In the genomic region with DNA sequence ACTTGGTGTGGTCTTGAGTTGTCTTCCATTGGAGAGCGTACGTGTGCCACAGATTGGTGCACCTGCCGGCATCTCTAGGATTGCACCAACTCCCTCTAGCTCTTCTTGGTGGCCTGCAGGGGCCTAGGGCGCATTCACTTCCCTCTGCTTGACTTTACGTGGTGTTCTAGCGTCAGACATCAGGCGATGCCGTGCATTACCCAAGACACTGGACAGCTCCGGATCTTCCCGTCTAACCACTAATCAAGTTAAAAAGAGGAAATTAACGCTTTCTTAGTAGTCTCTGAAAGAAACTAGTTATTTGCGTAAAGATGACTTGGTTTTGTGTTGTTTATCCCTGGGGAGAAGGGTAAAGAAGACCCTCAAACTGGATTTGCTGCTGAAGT, we compare ENCODE assay signal across 8 cellular contexts. TPM values are rescaled to one million over a fixed set of nuclear protein-coding genes. Genes with fewer than 3 reads are reported as not detected.
DNase-seq lines count a peak whose midpoint lies in the region; ATAC-seq and TF ChIP-seq lines count a peak whose summit lies in the region.

No MANE protein-coding gene starts in this region.

- no peak for DNase-seq in BE2C
- peak; percentile 58 for DNase-seq in epithelial cell of esophagus (ENCODE audit: low read depth)
- DNase-seq in T1000 (lab: John Stamatoyannopoulos, UW): no peak

- peak overlapping the region; percentile 69 for H3K27ac Mint-ChIP-seq in T-helper 1 cell treated with Interleukin-12 subunit alpha and Interleukin-12 subunit beta and Interleukin-4 antibody, amounts not matched to agents 30 μg/mL and 1 μg/mL, for 36 hours

- ATAC-seq in GM18868 (IDR thresholded peaks at IDR 0.05; ENCODE audit: unreplicated experiment) (peak; percentile 38), HG03432 (IDR thresholded peaks at IDR 0.05; ENCODE audit: unreplicated experiment) (peak; percentile 25), HG02763 (IDR thresholded peaks at IDR 0.05; ENCODE audit: unreplicated experiment) (no peak)

- H3K9me3 ChIP-seq in BE2C: no peaks in the 10 kb centered on the region
- H3K9me3 ChIP-seq in mononuclear cell (ENCODE audit: low read depth, low read length): no peaks in the 10 kb centered on the region

- H3K27me3 ChIP-seq in BE2C (no peaks in the 10 kb centered on the region), mononuclear cell (ENCODE audit: insufficient read depth, low read length) (no peaks in the 10 kb centered on the region)

- no peaks in the 10 kb centered on the region for H3K9me3 Mint-ChIP-seq in T-helper 1 cell treated with Interleukin-12 subunit alpha and Interleukin-12 subunit beta and Interleukin-4 antibody, amounts not matched to agents 30 μg/mL and 1 μg/mL, for 36 hours

- no peaks in the 10 kb centered on the region for H3K36me3 ChIP-seq in BE2C

- H3K4me1 Mint-ChIP-seq in T-helper 1 cell treated with Interleukin-12 subunit alpha and Interleukin-12 subunit beta and Interleukin-4 antibody, amounts not matched to agents 30 μg/mL and 1 μg/mL, for 36 hours (ENCODE audit: low read depth): peaks cover 39% of the 10 kb centered on the region

- H3K36me3 Mint-ChIP-seq in T-helper 1 cell treated with Interleukin-12 subunit alpha and Interleukin-12 subunit beta and Interleukin-4 antibody, amounts not matched to agents 30 μg/mL and 1 μg/mL, for 36 hours (ENCODE audit: low read depth): peaks cover 39% of the 10 kb centered on the region

- H3K4me3 ChIP-seq in BE2C (ENCODE audit: low read depth, low read length) (peak overlapping the region; percentile 75), epithelial cell of esophagus (ENCODE audit: low read length) (peak overlapping the region; percentile 72), mononuclear cell (ENCODE audit: low read length) (peak overlapping the region; percentile 89)

- no peaks in the 10 kb centered on the region for H3K27me3 Mint-ChIP-seq in T-helper 1 cell treated with Interleukin-12 subunit alpha and Interleukin-12 subunit beta and Interleukin-4 antibody, amounts not matched to agents 30 μg/mL and 1 μg/mL, for 36 hours (ENCODE audit: low read depth)

- no peak for TF ChIP-seq CTCF in BE2C (IDR thresholded peaks at IDR 0.05; ENCODE audit: low read depth, low read length)
- no peak for TF ChIP-seq CTCF in epithelial cell of esophagus (IDR thresholded peaks at IDR 0.05; ENCODE audit: insufficient read depth, low read depth, low read length, missing control alignments)

- H3K4me1 ChIP-seq in BE2C (no peaks in the 10 kb centered on the region; the same call in 1 of the 2 replicates), mononuclear cell (ENCODE audit: insufficient read depth, low read length) (peaks cover 88% of the 10 kb centered on the region)

- peak overlapping the region; percentile 87 for H3K4me3 Mint-ChIP-seq in T-helper 1 cell treated with Interleukin-12 subunit alpha and Interleukin-12 subunit beta and Interleukin-4 antibody, amounts not matched to agents 30 μg/mL and 1 μg/mL, for 36 hours

RNA-seq across cellular contexts. Expression of a gene that starts 0.5 kb away (rescaled TPM):
- polyA plus RNA-seq in BE2C (2012; ENCODE audit: insufficient read depth, insufficient read length, low read depth): 7.2 TPM
- total RNA-seq in mononuclear cell: 18.7 TPM

RNA-seq across cellular contexts. Expression of a gene that starts 35.9 kb away (rescaled TPM):
- 5.3 TPM for polyA plus RNA-seq in BE2C (2012; ENCODE audit: insufficient read depth, insufficient read length, low read depth)
- 23.8 TPM for total RNA-seq in mononuclear cell

RNA-seq across cellular contexts. Expression of a gene that starts 59.1 kb away (rescaled TPM):
- 26.3 TPM for polyA plus RNA-seq in BE2C (2012; ENCODE audit: insufficient read depth, insufficient read length, low read depth)
- total RNA-seq in mononuclear cell: 12.4 TPM
